25 cellular contexts compared by ENCODE assay signal in genomic region chr1:29845910-29846309, GRCh38.
DNase-seq lines count a peak whose midpoint lies in the region; ATAC-seq, FAIRE-seq and TF ChIP-seq lines count a peak whose summit lies in the region.
"Had no signal": no experiment of that assay in that cellular context is flagged by ENCODE, and none has a peak within 500 bp of the region (broad histone marks: within the 10 kb centered on the region; RNA-seq: fewer than 3 reads in every experiment).

No MANE protein-coding gene starts in this region.

- H3K9me3 ChIP-seq in heart right ventricle: peaks cover 0 to 23% (median 8%) of the 10 kb centered on the region in 11 donors
- peaks cover 3 to 6% of the 10 kb centered on the region in 2 experiments; a peak in 3 of 4 replicates for H3K9me3 ChIP-seq in H1 (ENCODE audit: insufficient read depth in 2 of 2, low read depth in 1 of 2, low read length in 1 of 2)
- peaks cover 0 to 15% of the 10 kb centered on the region in 2 donors for H3K9me3 ChIP-seq in left lung
- H3K9me3 ChIP-seq: BE2C, Caco-2 had no signal

- H3K79me1 ChIP-seq in H1 (ENCODE audit: low read depth, low read length): no peaks in the 10 kb centered on the region

- DNase-seq in cardiac septum (ENCODE audit: low spot score) (peak; percentile 49), heart right ventricle (no peak), bronchial epithelial cell (ENCODE audit: low read depth) (no peak), H1 (ENCODE audit: low read depth in 1 of 2, low spot score in 2 of 2) (no peak), mesenteric fat pad (ENCODE audit: low spot score) (peak; percentile 55), COR-L47 (lab: John Stamatoyannopoulos, UW) (no peak), left lung (no peak)
- DNase-seq: 8988T; ACHN; BE2C; C1 segment of cervical spinal cord; Caco-2; Calu3; CD4-positive, alpha-beta memory T cell; CD4-positive, CD25-positive, alpha-beta regulatory T cell; CD8-positive, alpha-beta memory T cell; DMS79 treated with DMSO at 0.1 percent for 48 hours; GF-D8 had no signal

- H2AFZ ChIP-seq in H1 (ENCODE audit: low read length): no peak overlapping the region

- FAIRE-seq in bronchial epithelial cell (lab: Jason Lieb, UNC): peak; percentile 43
- no peak for FAIRE-seq in H1 (lab: Jason Lieb, UNC)
- FAIRE-seq: A204.1, D721Med, G401.6, GM12891, GM19239 had no signal

- no peak for TF ChIP-seq RAD21 in H1 (IDR thresholded peaks at IDR 0.05 in 1 of 2, conservative IDR thresholded peaks at IDR 0.05 in 1 of 2; ENCODE audit: low read depth in 2 of 2, low read length in 2 of 2)

- H3K4me3 ChIP-seq in heart right ventricle (no peak overlapping the region), bronchial epithelial cell (ENCODE audit: low read depth, low read length) (no peak overlapping the region), H1 (ENCODE audit: extremely low read depth in 1 of 4, insufficient read depth in 2 of 4, low read depth in 3 of 4, low read length in 4 of 4) (no peak overlapping the region), left lung (no peak overlapping the region)
- H3K4me3 ChIP-seq: BLaER1 had no signal

- H3K9ac ChIP-seq in H1 (replicated peaks in 1 of 4; ENCODE audit: extremely low read depth in 1 of 4, low read depth in 3 of 4, low read length in 3 of 4): no peak overlapping the region
- H3K9ac ChIP-seq: BLaER1 had no signal

- no peak overlapping the region; the same call in 1 of the 2 replicates for H2AK5ac ChIP-seq in H1 (ENCODE audit: low read depth, low read length)

- H3K23me2 ChIP-seq in H1 (ENCODE audit: low read depth, low read length): no peaks in the 10 kb centered on the region

- no peak overlapping the region for H3K18ac ChIP-seq in H1 (ENCODE audit: extremely low read depth, low read length)

- no peak for TF ChIP-seq EP300 in H1 (IDR thresholded peaks at IDR 0.05; ENCODE audit: borderline replicate concordance in 1 of 2, low read depth in 2 of 2, low read length in 2 of 2)

- no peaks in the 10 kb centered on the region for H4K20me1 ChIP-seq in H1 (replicated peaks in 1 of 2; ENCODE audit: control insufficient read depth in 1 of 2, insufficient read depth in 2 of 2, low read length in 2 of 2)
- H4K20me1 ChIP-seq: BLaER1 had no signal

- POLR2A ChIA-PET in H1 (lab: Charles Lee; ENCODE audit: partially characterized antibody): no interaction called here

- no peak overlapping the region; the same call in 1 of the 2 replicates for H2BK5ac ChIP-seq in H1 (ENCODE audit: low read depth, low read length)

- no peaks in the 10 kb centered on the region for H3K79me2 ChIP-seq in H1 (ENCODE audit: control insufficient read depth in 1 of 2, insufficient read depth in 2 of 2, low read length in 2 of 2)

- no peaks in the 10 kb centered on the region for H3K4me1 ChIP-seq in heart right ventricle
- no peaks in the 10 kb centered on the region for H3K4me1 ChIP-seq in H1 (replicated peaks in 1 of 4; ENCODE audit: control insufficient read depth in 3 of 4, insufficient read depth in 4 of 4, low read length in 3 of 4)
- no peaks in the 10 kb centered on the region for H3K4me1 ChIP-seq in left lung
- H3K4me1 ChIP-seq: BE2C, Caco-2 had no signal

- H2BK15ac ChIP-seq in H1 (ENCODE audit: low read length): no peak overlapping the region

- H3K14ac ChIP-seq in H1 (ENCODE audit: insufficient read length): no peak overlapping the region

- no peak for TF ChIP-seq POLR2A in H1 (IDR thresholded peaks at IDR 0.05; ENCODE audit: control extremely low read depth in 1 of 2, low read depth in 2 of 2, low read length in 2 of 2)

- H3K23ac ChIP-seq in H1 (ENCODE audit: insufficient read length): no peak overlapping the region

- no peak overlapping the region for H3K27ac ChIP-seq in heart right ventricle
- no peak overlapping the region for H3K27ac ChIP-seq in H1 (ENCODE audit: low read depth, low read length)
- H3K27ac ChIP-seq in left lung: no peak overlapping the region
- H3K27ac ChIP-seq: BLaER1 had no signal

- no peak overlapping the region for H4K5ac ChIP-seq in H1 (ENCODE audit: insufficient read length, low read depth, low read length)

- no peak overlapping the region for H2BK12ac ChIP-seq in H1 (ENCODE audit: low read depth, low read length)

- H3K36me3 ChIP-seq in heart right ventricle: no peaks in the 10 kb centered on the region
- H3K36me3 ChIP-seq in bronchial epithelial cell (ENCODE audit: control insufficient read depth, insufficient read depth, low read length): no peaks in the 10 kb centered on the region
- no peaks in the 10 kb centered on the region; a peak in 1 of 8 replicates for H3K36me3 ChIP-seq in H1 (ENCODE audit: control insufficient read depth in 2 of 4, insufficient read depth in 4 of 4, low read length in 3 of 4)
- no peaks in the 10 kb centered on the region for H3K36me3 ChIP-seq in left lung
- H3K36me3 ChIP-seq: BE2C, BLaER1 had no signal

- TF ChIP-seq CTCF in heart right ventricle (IDR thresholded peaks at IDR 0.05) (no peak), bronchial epithelial cell (IDR thresholded peaks at IDR 0.05; ENCODE audit: insufficient read depth, low read length, severe bottlenecking) (no peak), H1 (IDR thresholded peaks at IDR 0.05; ENCODE audit: control extremely low read depth in 1 of 3, insufficient read depth in 1 of 3, low read depth in 1 of 3, low read length in 3 of 3) (no peak), left lung (IDR thresholded peaks at IDR 0.05) (no peak)

- no peak overlapping the region for H2BK120ac ChIP-seq in H1 (replicated peaks; ENCODE audit: low read depth, low read length)

- no peak for ATAC-seq in heart right ventricle
- no peak for ATAC-seq in HG03159 (IDR thresholded peaks at IDR 0.05; ENCODE audit: unreplicated experiment)
- ATAC-seq in left lung: no peak

- WGBS in heart right ventricle, 2 donors: 19 to 28% methylated on average over 12 of the region's 12 CpGs
- WGBS in H1 (ENCODE audit: extremely low coverage in 1 of 2, insufficient coverage in 1 of 2, insufficient read length in 1 of 2, insufficient replicate concordance in 2 of 2, low coverage in 1 of 2, low lambda C conversion rate in 2 of 2, missing lambda C conversion rate in 1 of 2), 2 experiments: 91% methylated on average over 12 of the region's 12 CpGs; no CpG with 5 or more reads in 1 of the 2 experiments

- intact Hi-C loops in cardiac septum (cut with DNase I): loop anchor here (10.0 kb wide), 1 partner anchor 611 kb away; the partner anchor contains the start of genes MECR and PTPRU
- intact Hi-C loops in heart right ventricle (cut with DNase I): loop anchor here in 3 of 10 donors (5.0 to 10.0 kb wide), 2 partner anchors 609 to 611 kb away; partner anchors contain the start of genes PTPRU (in 3 of the 3) and MECR (in 2 of the 3)
- intact Hi-C loops in left lung (cut with DNase I): no loop called here

- peak overlapping the region; percentile 43; the same call in 1 of the 2 replicates for H4K8ac ChIP-seq in H1 (ENCODE audit: extremely low read depth, insufficient read depth, low read length)

- no peak overlapping the region for H4K91ac ChIP-seq in H1 (replicated peaks; ENCODE audit: insufficient read length, low read length)

- CTCF ChIA-PET in H1 (lab: Charles Lee; ENCODE audit: partially characterized antibody): interaction anchor here (1.3 to 1.9 kb wide), 3 partner anchors 53 to 241 kb away, joined by 3 to 9 read pairs (median 7); no protein-coding TSS in a partner anchor

- no peak overlapping the region for H2BK20ac ChIP-seq in H1 (ENCODE audit: low read length)

- H3K56ac ChIP-seq in H1 (replicated peaks; ENCODE audit: insufficient read length, low read depth, low read length): no peak overlapping the region

- H3K4me2 ChIP-seq in H1 (ENCODE audit: insufficient read depth in 1 of 2, low read depth in 2 of 2, low read length in 2 of 2): no peak overlapping the region
- H3K4me2 ChIP-seq: BLaER1 had no signal

- H3K4ac ChIP-seq in H1 (replicated peaks; ENCODE audit: insufficient read length, low read depth, low read length): no peak overlapping the region

- H3K27me3 ChIP-seq in heart right ventricle (peaks cover 7 to 73% (median 43%) of the 10 kb centered on the region in 7 donors), bronchial epithelial cell (ENCODE audit: control insufficient read depth, insufficient read depth, low read length) (peaks cover 1% of the 10 kb centered on the region), H1 (replicated peaks in 1 of 4; ENCODE audit: control insufficient read depth in 3 of 4, extremely low read depth in 1 of 4, insufficient read depth in 3 of 4, low read length in 3 of 4) (no peaks in the 10 kb centered on the region), left lung (peaks cover 0 to 55% of the 10 kb centered on the region in 2 donors)
- H3K27me3 ChIP-seq: BE2C, BLaER1 had no signal

TF ChIP-seq in H1, 55 proteins besides CTCF, POLR2A, EP300 and RAD21:
- TF ChIP-seq SP1 (IDR thresholded peaks at IDR 0.05; ENCODE audit: low read depth, low read length): no peak
- no peak for TF ChIP-seq FOSL1 (IDR thresholded peaks at IDR 0.05; ENCODE audit: insufficient read depth, low read depth, low read length)
- no peak for TF ChIP-seq SAP30 (IDR thresholded peaks at IDR 0.05; ENCODE audit: insufficient read depth, insufficient replicate concordance, low read length)
- TF ChIP-seq ATF3 (IDR thresholded peaks at IDR 0.05; ENCODE audit: insufficient read depth, low read depth, low read length): no peak
- TF ChIP-seq RNF2 (IDR thresholded peaks at IDR 0.05; ENCODE audit: borderline replicate concordance, low read depth, low read length, missing control alignments, poor library complexity, severe bottlenecking): no peak
- no peak for TF ChIP-seq SP2 (IDR thresholded peaks at IDR 0.05; ENCODE audit: low read length)
- TF ChIP-seq MAFK (IDR thresholded peaks at IDR 0.05; ENCODE audit: low read depth, low read length): no peak

Comparison
In these comparisons a context has a peak if more than half of its experiments do, and no peak if none do; other contexts are left out.
1. DNase-seq: peak in cardiac septum (single experiment) and mesenteric fat pad (single experiment); none in heart right ventricle (0 of 2), bronchial epithelial cell (single experiment), H1 (0 of 2), COR-L47 (single experiment) and left lung (0 of 2).